In genomic region chr1:101137144-101138126, GRCh38 we compare ENCODE assay signal across 9 cellular contexts.
A peak's percentile ranks its signal among the peaks of the same experiment; 100 is the strongest.
DNase-seq lines count a peak whose midpoint lies in the region; ATAC-seq and TF ChIP-seq lines count a peak whose summit lies in the region.
"Had no signal": no experiment of that assay in that cellular context is flagged by ENCODE, and none has a peak within 500 bp of the region (broad histone marks: within the 10 kb centered on the region; RNA-seq: fewer than 3 reads in every experiment).

No MANE protein-coding gene starts in this region.

- no peaks in the 10 kb centered on the region for H3K36me3 ChIP-seq in transverse colon
- H3K36me3 ChIP-seq: heart left ventricle had no signal

- TF ChIP-seq POLR2A in transverse colon (IDR thresholded peaks at IDR 0.05) = no peak

- ATAC-seq in GM19395 (IDR thresholded peaks at IDR 0.05; ENCODE audit: unreplicated experiment) (peak; percentile 46), HG03442 (IDR thresholded peaks at IDR 0.05; ENCODE audit: unreplicated experiment) (peak; percentile 48)
- ATAC-seq in activated naive CD8-positive, alpha-beta T cell treated with anti-CD3 and anti-CD28 coated beads, Interleukin-2, amount 10 ng/mL, durations not matched to agents 7 days and 5 days (ENCODE audit: low read depth) = peak; percentile 45

- no peaks in the 10 kb centered on the region for H3K4me1 ChIP-seq in transverse colon

- H3K27me3 Mint-ChIP-seq in activated naive CD8-positive, alpha-beta T cell treated with anti-CD3 and anti-CD28 coated beads, Interleukin-2, amount 10 ng/mL, durations not matched to agents 7 days and 5 days = no peaks in the 10 kb centered on the region

- H3K27ac Mint-ChIP-seq in activated naive CD8-positive, alpha-beta T cell treated with anti-CD3 and anti-CD28 coated beads, Interleukin-2, amount 10 ng/mL, durations not matched to agents 7 days and 5 days = peak overlapping the region; percentile 79

- WGBS in transverse colon (ENCODE audit: low coverage in 1 of 2), 2 donors = 48 to 54% methylated on average over 4 to 5 of the region's 5 CpGs

- peak overlapping the region; percentile 65 for H3K4me3 Mint-ChIP-seq in activated naive CD8-positive, alpha-beta T cell treated with anti-CD3 and anti-CD28 coated beads, Interleukin-2, amount 10 ng/mL, durations not matched to agents 7 days and 5 days

- intact Hi-C loops in transverse colon (cut with DNase I; ENCODE audit: low total_unique reads) = no loop called here

- H3K9me3 Mint-ChIP-seq in activated naive CD8-positive, alpha-beta T cell treated with anti-CD3 and anti-CD28 coated beads, Interleukin-2, amount 10 ng/mL, durations not matched to agents 7 days and 5 days = peaks cover 2% of the 10 kb centered on the region

- H3K36me3 Mint-ChIP-seq in activated naive CD8-positive, alpha-beta T cell treated with anti-CD3 and anti-CD28 coated beads, Interleukin-2, amount 10 ng/mL, durations not matched to agents 7 days and 5 days = peaks cover 3% of the 10 kb centered on the region

- H3K4me1 Mint-ChIP-seq in activated naive CD8-positive, alpha-beta T cell treated with anti-CD3 and anti-CD28 coated beads, Interleukin-2, amount 10 ng/mL, durations not matched to agents 7 days and 5 days = peaks cover 48% of the 10 kb centered on the region

- DNase-seq in activated naive CD8-positive, alpha-beta T cell treated with anti-CD3 and anti-CD28 coated beads, Interleukin-2, amount 10 ng/mL, durations not matched to agents 7 days and 5 days = no peak
- DNase-seq in non-pigmented ciliary epithelial cell (ENCODE audit: low read depth) = peak; percentile 69
- no peak for DNase-seq in hepatic stellate cell (ENCODE audit: low spot score)
- no peak for DNase-seq in RKO (ENCODE audit: low spot score)
- no peak for DNase-seq in transverse colon
- no peak for DNase-seq in iPS-NIHi7 (ENCODE audit: extremely low spot score)
- DNase-seq: heart left ventricle had no signal

- no peaks in the 10 kb centered on the region for H3K27me3 ChIP-seq in transverse colon
- H3K27me3 ChIP-seq: heart left ventricle had no signal

- H3K27ac ChIP-seq in transverse colon = no peak overlapping the region

- no peak for TF ChIP-seq CTCF in transverse colon (IDR thresholded peaks at IDR 0.05)

- no peaks in the 10 kb centered on the region for H3K9me3 ChIP-seq in transverse colon
- H3K9me3 ChIP-seq: heart left ventricle had no signal

- TF ChIP-seq EP300 in transverse colon (IDR thresholded peaks at IDR 0.05; ENCODE audit: low read depth) = no peak

- POLR2A ChIA-PET in activated naive CD8-positive, alpha-beta T cell treated with anti-CD3 and anti-CD28 coated beads, Interleukin-2, amount 10 ng/mL, durations not matched to agents 7 days and 5 days (lab: Charles Lee) = interaction anchor here (1.2 to 3.6 kb wide), 5 partner anchors 9 to 101 kb away, joined by 3 to 19 read pairs (median 8); no protein-coding TSS in a partner anchor

- H3K4me3 ChIP-seq in transverse colon = no peak overlapping the region
- H3K4me3 ChIP-seq: heart left ventricle had no signal

- in situ Hi-C loops in transverse colon (cut with MboI; ENCODE audit: low pct_ligation_motif_present in 1 of 4, low pct_unique_long_range_greater_than_20kb in 1 of 4, low sequenced_read_pairs in 3 of 4) = no loop called here
